Comparison of ENCODE assay signal across 2 cellular contexts in the genomic region with DNA sequence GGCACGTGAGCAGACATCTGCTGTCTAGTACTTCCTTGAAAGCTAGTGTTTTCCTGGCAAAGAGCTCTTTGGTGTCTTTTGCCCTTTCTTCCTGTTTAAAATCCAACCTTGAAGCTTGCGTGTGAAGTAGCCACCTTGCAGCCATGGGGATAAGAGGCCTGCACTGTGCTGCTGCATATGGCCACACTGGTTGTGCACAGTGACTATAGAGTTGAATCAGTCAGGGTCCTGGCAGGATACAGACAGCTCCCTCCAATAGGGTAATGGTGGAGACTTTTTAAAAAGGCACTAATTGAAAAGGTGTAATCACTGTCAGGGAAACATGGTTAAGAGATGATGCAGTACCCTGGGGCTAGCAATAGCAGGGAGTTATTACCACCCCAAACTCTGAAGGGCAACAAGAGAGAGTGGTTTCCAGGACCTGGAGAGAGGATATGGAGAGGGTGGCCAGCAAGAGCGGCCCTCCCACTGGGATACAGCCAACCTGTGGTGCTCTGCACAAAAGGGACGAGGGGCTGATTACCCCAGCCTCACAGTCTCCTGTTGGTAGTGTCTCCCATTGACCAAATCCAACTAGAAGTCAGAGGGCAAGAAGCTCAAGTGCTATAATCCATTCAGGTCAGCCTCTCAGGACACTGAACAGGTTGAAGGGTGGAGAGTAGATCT.
TF ChIP-seq lines count a peak whose summit lies in the region.

No MANE protein-coding gene starts in this region.

TF ChIP-seq in HEK293, 187 proteins besides CTCF, POLR2A, EP300 and RAD21:
- no peak for TF ChIP-seq ZNF221 (tag by site-specific recombination; IDR thresholded peaks at IDR 0.05; ENCODE audit: borderline replicate concordance)
- TF ChIP-seq, protein P1, sequence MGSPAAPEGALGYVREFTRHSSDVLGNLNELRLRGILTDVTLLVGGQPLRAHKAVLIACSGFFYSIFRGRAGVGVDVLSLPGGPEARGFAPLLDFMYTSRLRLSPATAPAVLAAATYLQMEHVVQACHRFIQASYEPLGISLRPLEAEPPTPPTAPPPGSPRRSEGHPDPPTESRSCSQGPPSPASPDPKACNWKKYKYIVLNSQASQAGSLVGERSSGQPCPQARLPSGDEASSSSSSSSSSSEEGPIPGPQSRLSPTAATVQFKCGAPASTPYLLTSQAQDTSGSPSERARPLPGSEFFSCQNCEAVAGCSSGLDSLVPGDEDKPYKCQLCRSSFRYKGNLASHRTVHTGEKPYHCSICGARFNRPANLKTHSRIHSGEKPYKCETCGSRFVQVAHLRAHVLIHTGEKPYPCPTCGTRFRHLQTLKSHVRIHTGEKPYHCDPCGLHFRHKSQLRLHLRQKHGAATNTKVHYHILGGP (tag by site-specific recombination; IDR thresholded peaks at IDR 0.05), result peak; percentile 59

TF ChIP-seq in H1, 55 proteins besides CTCF, POLR2A, EP300 and RAD21:
- TF ChIP-seq CEBPB (IDR thresholded peaks at IDR 0.05; ENCODE audit: low read depth, low read length), result no peak
- TF ChIP-seq SAP30 (IDR thresholded peaks at IDR 0.05; ENCODE audit: insufficient read depth, insufficient replicate concordance, low read length), result no peak
- TF ChIP-seq, protein P2, sequence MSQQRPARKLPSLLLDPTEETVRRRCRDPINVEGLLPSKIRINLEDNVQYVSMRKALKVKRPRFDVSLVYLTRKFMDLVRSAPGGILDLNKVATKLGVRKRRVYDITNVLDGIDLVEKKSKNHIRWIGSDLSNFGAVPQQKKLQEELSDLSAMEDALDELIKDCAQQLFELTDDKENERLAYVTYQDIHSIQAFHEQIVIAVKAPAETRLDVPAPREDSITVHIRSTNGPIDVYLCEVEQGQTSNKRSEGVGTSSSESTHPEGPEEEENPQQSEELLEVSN (IDR thresholded peaks at IDR 0.05), result no peak
- no peak for TF ChIP-seq CHD1 (IDR thresholded peaks at IDR 0.05; ENCODE audit: low read depth, low read length)
- 0 out of 2 replicates have a peak, but pooled peaks have one; percentile 13 for TF ChIP-seq SP1 (IDR thresholded peaks at IDR 0.05; ENCODE audit: low read depth, low read length)
- TF ChIP-seq, protein P3, sequence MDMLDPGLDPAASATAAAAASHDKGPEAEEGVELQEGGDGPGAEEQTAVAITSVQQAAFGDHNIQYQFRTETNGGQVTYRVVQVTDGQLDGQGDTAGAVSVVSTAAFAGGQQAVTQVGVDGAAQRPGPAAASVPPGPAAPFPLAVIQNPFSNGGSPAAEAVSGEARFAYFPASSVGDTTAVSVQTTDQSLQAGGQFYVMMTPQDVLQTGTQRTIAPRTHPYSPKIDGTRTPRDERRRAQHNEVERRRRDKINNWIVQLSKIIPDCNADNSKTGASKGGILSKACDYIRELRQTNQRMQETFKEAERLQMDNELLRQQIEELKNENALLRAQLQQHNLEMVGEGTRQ (IDR thresholded peaks at IDR 0.05; ENCODE audit: low read length), result no peak
- peak; percentile 37; the same call in 1 of the 2 replicates for TF ChIP-seq EGR1 (IDR thresholded peaks at IDR 0.05; ENCODE audit: borderline replicate concordance, low read depth, low read length)
- TF ChIP-seq TAF1 (IDR thresholded peaks at IDR 0.05; ENCODE audit: low read depth, low read length), result peak; percentile 29; the same call in 1 of the 2 replicates
- TF ChIP-seq, protein P4, sequence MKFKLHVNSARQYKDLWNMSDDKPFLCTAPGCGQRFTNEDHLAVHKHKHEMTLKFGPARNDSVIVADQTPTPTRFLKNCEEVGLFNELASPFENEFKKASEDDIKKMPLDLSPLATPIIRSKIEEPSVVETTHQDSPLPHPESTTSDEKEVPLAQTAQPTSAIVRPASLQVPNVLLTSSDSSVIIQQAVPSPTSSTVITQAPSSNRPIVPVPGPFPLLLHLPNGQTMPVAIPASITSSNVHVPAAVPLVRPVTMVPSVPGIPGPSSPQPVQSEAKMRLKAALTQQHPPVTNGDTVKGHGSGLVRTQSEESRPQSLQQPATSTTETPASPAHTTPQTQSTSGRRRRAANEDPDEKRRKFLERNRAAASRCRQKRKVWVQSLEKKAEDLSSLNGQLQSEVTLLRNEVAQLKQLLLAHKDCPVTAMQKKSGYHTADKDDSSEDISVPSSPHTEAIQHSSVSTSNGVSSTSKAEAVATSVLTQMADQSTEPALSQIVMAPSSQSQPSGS (IDR thresholded peaks at IDR 0.05; ENCODE audit: low read length), result no peak
- no peak for TF ChIP-seq RBBP5 (IDR thresholded peaks at IDR 0.05; ENCODE audit: borderline replicate concordance, low read depth, low read length)
- TF ChIP-seq SIN3A (conservative IDR thresholded peaks at IDR 0.05 in 1 of 2, IDR thresholded peaks at IDR 0.05 in 1 of 2; ENCODE audit: low read depth in 1 of 2, low read length in 2 of 2), result no peak
- TF ChIP-seq JUND (IDR thresholded peaks at IDR 0.05; ENCODE audit: low read length), result no peak
- TF ChIP-seq HDAC6 (IDR thresholded peaks at IDR 0.05; ENCODE audit: low read depth, low read length), result no peak
- no peak for TF ChIP-seq SIRT6 (IDR thresholded peaks at IDR 0.05; ENCODE audit: low read length)
- TF ChIP-seq ASH2L (IDR thresholded peaks at IDR 0.05; ENCODE audit: low read length), result peak; percentile 70
- no peak for TF ChIP-seq RNF2 (IDR thresholded peaks at IDR 0.05; ENCODE audit: borderline replicate concordance, low read depth, low read length, missing control alignments, poor library complexity, severe bottlenecking)
- TF ChIP-seq HDAC2 (IDR thresholded peaks at IDR 0.05; ENCODE audit: borderline replicate concordance in 1 of 2, low read depth in 2 of 2, low read length in 2 of 2), result no peak
- TF ChIP-seq JUN (IDR thresholded peaks at IDR 0.05; ENCODE audit: low read depth, low read length), result no peak
- TF ChIP-seq MAFK (IDR thresholded peaks at IDR 0.05; ENCODE audit: low read depth, low read length), result no peak
- TF ChIP-seq CBX5 (IDR thresholded peaks at IDR 0.05; ENCODE audit: low read depth, low read length), result no peak
